In genomic region chr9:125750656-125751035, GRCh38 we compare ENCODE assay signal across 9 cellular contexts. TPM values are rescaled to one million over a fixed set of nuclear protein-coding genes. Genes with fewer than 3 reads are reported as not detected.
DNase-seq lines count a peak whose midpoint lies in the region; ATAC-seq, FAIRE-seq and TF ChIP-seq lines count a peak whose summit lies in the region.
"Had no signal": no experiment of that assay in that cellular context is flagged by ENCODE, and none has a peak within 500 bp of the region (broad histone marks: within the 10 kb centered on the region; RNA-seq: fewer than 3 reads in every experiment).

No MANE protein-coding gene starts in this region.

- TF ChIP-seq CTCF in CD4-positive, alpha-beta T cell (IDR thresholded peaks at IDR 0.05): no peak
- TF ChIP-seq CTCF in omental fat pad (IDR thresholded peaks at IDR 0.05): no peak

- peak overlapping the region; percentile 54 for H3K27ac Mint-ChIP-seq in CD4-positive, alpha-beta T cell
- H3K27ac Mint-ChIP-seq in activated CD4-positive, alpha-beta memory T cell treated with anti-CD3 and anti-CD28 coated beads for 36 hours: no peak overlapping the region

- 31% methylated on average over 5 of the region's 6 CpGs for WGBS in HUES64

- no peak overlapping the region for H3K9ac ChIP-seq in HUES64 (ENCODE audit: low read depth, low read length)

- H3K36me3 Mint-ChIP-seq in CD4-positive, alpha-beta T cell (ENCODE audit: low read depth): peaks cover 16% of the 10 kb centered on the region
- H3K36me3 Mint-ChIP-seq in activated CD4-positive, alpha-beta memory T cell treated with anti-CD3 and anti-CD28 coated beads for 36 hours: peaks cover 9% of the 10 kb centered on the region

- no peak overlapping the region for H3K27ac ChIP-seq in CD4-positive, alpha-beta T cell (ENCODE audit: low read depth, low read length)
- peak overlapping the region; percentile 55; the same call in 1 of the 2 replicates for H3K27ac ChIP-seq in HUES64 (ENCODE audit: low read depth, low read length)

- POLR2A ChIA-PET in CD4-positive, alpha-beta T cell (lab: Charles Lee): interaction anchor here (1.3 to 1.9 kb wide), 2 partner anchors 19 to 73 kb away, joined by 5 to 6 read pairs; no protein-coding TSS in a partner anchor
- POLR2A ChIA-PET in activated CD4-positive, alpha-beta memory T cell treated with anti-CD3 and anti-CD28 coated beads for 36 hours (lab: Charles Lee): no interaction called here

- intact Hi-C loops in CD4-positive, alpha-beta T cell (cut with DNase I, micrococcal nuclease): no loop called here
- intact Hi-C loops in activated CD4-positive, alpha-beta memory T cell treated with anti-CD3 and anti-CD28 coated beads for 36 hours (cut with micrococcal nuclease): no loop called here

- no peak for TF ChIP-seq POLR2A in GM12891 (IDR thresholded peaks at IDR 0.05; ENCODE audit: low read depth, low read length)

- FAIRE-seq in GM12891 (lab: Jason Lieb, UNC): no peak

- CTCF ChIA-PET in CD4-positive, alpha-beta T cell (lab: Charles Lee): interaction anchor here (1.0 kb wide), 1 partner anchor 343 kb away, joined by 3 read pairs; no protein-coding TSS in a partner anchor
- CTCF ChIA-PET in activated CD4-positive, alpha-beta memory T cell treated with anti-CD3 and anti-CD28 coated beads for 36 hours (lab: Charles Lee): no interaction called here

- H3K36me3 ChIP-seq in HUES64 (ENCODE audit: insufficient read depth, low read length): peaks cover 17% of the 10 kb centered on the region

- H3K27me3 Mint-ChIP-seq in CD4-positive, alpha-beta T cell: no peaks in the 10 kb centered on the region
- no peaks in the 10 kb centered on the region for H3K27me3 Mint-ChIP-seq in activated CD4-positive, alpha-beta memory T cell treated with anti-CD3 and anti-CD28 coated beads for 36 hours

- no peaks in the 10 kb centered on the region for H3K27me3 ChIP-seq in CD4-positive, alpha-beta T cell (ENCODE audit: control insufficient read depth, insufficient read depth, low read length)
- H3K27me3 ChIP-seq in HUES64 (ENCODE audit: insufficient read depth, low read length): no peaks in the 10 kb centered on the region

- H3K4me3 ChIP-seq in HUES64 (ENCODE audit: low read length): peak overlapping the region; percentile 91

- H3K4me1 Mint-ChIP-seq in CD4-positive, alpha-beta T cell (ENCODE audit: low read depth): peaks cover 45% of the 10 kb centered on the region
- peaks cover 28% of the 10 kb centered on the region for H3K4me1 Mint-ChIP-seq in activated CD4-positive, alpha-beta memory T cell treated with anti-CD3 and anti-CD28 coated beads for 36 hours (ENCODE audit: low read depth)

- ATAC-seq in CD4-positive, alpha-beta T cell (ENCODE audit: poor library complexity): no peak
- ATAC-seq in GM21737 (IDR thresholded peaks at IDR 0.05; ENCODE audit: unreplicated experiment) (no peak), omental fat pad (ENCODE audit: low FRiP score) (no peak)

- peak overlapping the region; percentile 75 for H3K4me3 Mint-ChIP-seq in CD4-positive, alpha-beta T cell
- H3K4me3 Mint-ChIP-seq in activated CD4-positive, alpha-beta memory T cell treated with anti-CD3 and anti-CD28 coated beads for 36 hours: no peak overlapping the region

- DNase-seq in CD4-positive, alpha-beta T cell: no peak
- DNase-seq in amniotic epithelial cell (ENCODE audit: low read depth): peak; percentile 43
- peak; percentile 44 for DNase-seq in medulla oblongata (ENCODE audit: extremely low spot score)
- no peak for DNase-seq in omental fat pad (ENCODE audit: low spot score)
- no peak for DNase-seq in activated CD4-positive, alpha-beta memory T cell treated with anti-CD3 and anti-CD28 coated beads for 36 hours
- DNase-seq in GM12891 (ENCODE audit: insufficient read length, low spot score): no peak
- DNase-seq: NCI-H2081 treated with DMSO at 0.1 percent for 48 hours had no signal

- peaks cover 68% of the 10 kb centered on the region for H3K4me1 ChIP-seq in HUES64 (ENCODE audit: insufficient read depth, low read length)

- H3K9me3 Mint-ChIP-seq in CD4-positive, alpha-beta T cell: no peaks in the 10 kb centered on the region
- H3K9me3 Mint-ChIP-seq in activated CD4-positive, alpha-beta memory T cell treated with anti-CD3 and anti-CD28 coated beads for 36 hours: no peaks in the 10 kb centered on the region

- no peaks in the 10 kb centered on the region for H3K9me3 ChIP-seq in CD4-positive, alpha-beta T cell (ENCODE audit: control insufficient read depth, low read length)
- H3K9me3 ChIP-seq in HUES64 (ENCODE audit: insufficient read depth, low read depth, low read length): no peaks in the 10 kb centered on the region

TF ChIP-seq in GM12891, 5 proteins besides CTCF, POLR2A, EP300 and RAD21:
- TF ChIP-seq TAF1 (IDR thresholded peaks at IDR 0.05; ENCODE audit: low read depth, low read length) (no peak), PAX5 (IDR thresholded peaks at IDR 0.05; ENCODE audit: insufficient read depth, low read length, severe bottlenecking) (no peak), POLR2AphosphoS5 (IDR thresholded peaks at IDR 0.05; ENCODE audit: low read depth, low read length) (no peak), SPI1 (IDR thresholded peaks at IDR 0.05; ENCODE audit: low read depth, low read length) (no peak), POU2F2 (IDR thresholded peaks at IDR 0.05; ENCODE audit: low read depth, low read length) (no peak)

RNA-seq across cellular contexts. Expression of gene PBX3, which starts 3.5 kb away (rescaled TPM):
- total RNA-seq in CD4-positive, alpha-beta T cell: 10 to 100 TPM; 25.3 to 30.8 TPM
- polyA plus RNA-seq in HUES64 (2013, experiment 1 of 2): 36.3 TPM
- polyA plus RNA-seq in HUES64 (2013, experiment 2 of 2): 42.3 TPM
- 10 to 100 TPM; 19.3 to 41.3 (median 25.1) TPM for total RNA-seq in omental fat pad
- total RNA-seq in activated CD4-positive, alpha-beta memory T cell treated with anti-CD3 and anti-CD28 coated beads for 36 hours: 10 to 100 TPM; 11.9 to 12.7 TPM
- 19.2 TPM for polyA plus RNA-seq in GM12891 (2012; ENCODE audit: low read depth, missing spikeins)

RNA-seq across cellular contexts. Expression of gene MAPKAP1, which starts 43.6 kb away (rescaled TPM):
- 10 to 100 TPM; 40.3 to 44.9 TPM for total RNA-seq in CD4-positive, alpha-beta T cell
- 69.4 TPM for polyA plus RNA-seq in HUES64 (2013, experiment 1 of 2)
- 69.2 TPM for polyA plus RNA-seq in HUES64 (2013, experiment 2 of 2)
- 10 to 100 TPM; 60.0 to 78.0 (median 72.9) TPM for total RNA-seq in omental fat pad
- total RNA-seq in activated CD4-positive, alpha-beta memory T cell treated with anti-CD3 and anti-CD28 coated beads for 36 hours: 10 to 100 TPM; 55.3 to 57.9 TPM
- polyA plus RNA-seq in GM12891 (2012; ENCODE audit: low read depth, missing spikeins): 65.6 TPM

Comparison
In these comparisons a context has a peak if more than half of its experiments do, and no peak if none do; other contexts are left out.
1. DNase-seq: peak in amniotic epithelial cell (single experiment) and medulla oblongata (single experiment); none in CD4-positive, alpha-beta T cell (0 of 10), omental fat pad (single experiment), activated CD4-positive, alpha-beta memory T cell treated with anti-CD3 and anti-CD28 coated beads for 36 hours (single experiment) and GM12891 (single experiment).